In genomic region chrX:74286950-74287349, GRCh38 we compare ENCODE assay signal across 19 cellular contexts. TPM values are rescaled to one million over a fixed set of nuclear protein-coding genes. Genes with fewer than 3 reads are reported as not detected.
DNase-seq lines count a peak whose midpoint lies in the region; ATAC-seq and TF ChIP-seq lines count a peak whose summit lies in the region.
"Had no signal": no experiment of that assay in that cellular context is flagged by ENCODE, and none has a peak within 500 bp of the region (broad histone marks: within the 10 kb centered on the region; RNA-seq: fewer than 3 reads in every experiment).

No MANE protein-coding gene starts in this region.

- TF ChIP-seq CTCF in gastrocnemius medialis (IDR thresholded peaks at IDR 0.05 in 4 of 5, conservative IDR thresholded peaks at IDR 0.05 in 1 of 5): no peak

- H3K4me1 Mint-ChIP-seq in stimulated activated effector memory CD8-positive, alpha-beta T cell treated with anti-CD3 and anti-CD28 coated beads, Interleukin-12 subunit alpha, Interleukin-12 subunit beta, amount 100 ng/mL, for 72 hours: peaks cover 11% of the 10 kb centered on the region

- H3K4me1 ChIP-seq in gastrocnemius medialis: peaks cover 14 to 30% of the 10 kb centered on the region in 2 donors
- H3K4me1 ChIP-seq: Peyer's patch had no signal

- H3K4me3 Mint-ChIP-seq in stimulated activated effector memory CD8-positive, alpha-beta T cell treated with anti-CD3 and anti-CD28 coated beads, Interleukin-12 subunit alpha, Interleukin-12 subunit beta, amount 100 ng/mL, for 72 hours: no peak overlapping the region
- H3K4me3 Mint-ChIP-seq: stimulated activated memory B cell treated with anti-CD40 and anti-IgM and Interleukin-4, amounts not matched to agents 10 μg/mL and 1 μg/mL and 100 μg/mL, for 72 hours had no signal

- DNase-seq in DMS53 treated with DMSO at 0.1 percent for 48 hours (lab: John Stamatoyannopoulos, UW; ENCODE audit: unreplicated experiment) (peak; percentile 3), RPMI7951 (ENCODE audit: low read depth) (peak; percentile 41), fibroblast of gingiva (ENCODE audit: low read depth) (peak; percentile 80), gastrocnemius medialis (no peak), DMS153 (lab: John Stamatoyannopoulos, UW) (no peak)
- DNase-seq in stimulated activated effector memory CD8-positive, alpha-beta T cell treated with anti-CD3 and anti-CD28 coated beads, Interleukin-12 subunit alpha, Interleukin-12 subunit beta, amount 100 ng/mL, for 72 hours (ENCODE audit: low spot score in 2 of 2): no peak
- DNase-seq: activated CD8-positive, alpha-beta memory T cell treated with anti-CD3 and anti-CD28 coated beads, Interleukin-2, amount 50 U/mL, for 48 hours; activated naive CD4-positive, alpha-beta T cell; CD4-positive, CD25-positive, alpha-beta regulatory T cell; GDM1; islet precursor cell; NCI-H187; Peyer's patch; T-helper 2 cell had no signal

- no peak for TF ChIP-seq POLR2A in gastrocnemius medialis (IDR thresholded peaks at IDR 0.05)

- H3K27ac Mint-ChIP-seq in stimulated activated effector memory CD8-positive, alpha-beta T cell treated with anti-CD3 and anti-CD28 coated beads, Interleukin-12 subunit alpha, Interleukin-12 subunit beta, amount 100 ng/mL, for 72 hours: no peak overlapping the region
- H3K27ac Mint-ChIP-seq: CD4-positive, CD25-positive, alpha-beta regulatory T cell; stimulated activated memory B cell treated with anti-CD40 and anti-IgM and Interleukin-4, amounts not matched to agents 10 μg/mL and 1 μg/mL and 100 μg/mL, for 72 hours had no signal

- H3K9me3 Mint-ChIP-seq in stimulated activated effector memory CD8-positive, alpha-beta T cell treated with anti-CD3 and anti-CD28 coated beads, Interleukin-12 subunit alpha, Interleukin-12 subunit beta, amount 100 ng/mL, for 72 hours: no peaks in the 10 kb centered on the region
- H3K9me3 Mint-ChIP-seq: stimulated activated memory B cell treated with anti-CD40 and anti-IgM and Interleukin-4, amounts not matched to agents 10 μg/mL and 1 μg/mL and 100 μg/mL, for 72 hours had no signal

- H3K9me3 ChIP-seq in gastrocnemius medialis: no peaks in the 10 kb centered on the region
- H3K9me3 ChIP-seq: neutrophil, Peyer's patch had no signal

- H3K27ac ChIP-seq in gastrocnemius medialis: peak overlapping the region; percentile 52 to 98 (median 93)
- H3K27ac ChIP-seq: neutrophil, Peyer's patch had no signal

- no peaks in the 10 kb centered on the region for H3K36me3 ChIP-seq in gastrocnemius medialis

- no peak overlapping the region for H3K4me3 ChIP-seq in gastrocnemius medialis
- H3K4me3 ChIP-seq: Peyer's patch had no signal

- intact Hi-C loops in gastrocnemius medialis (cut with DNase I; ENCODE audit: low total_unique reads): no loop called here

- ATAC-seq in gastrocnemius medialis: peak in 1 of 2 donors; percentile 34
- no peak for ATAC-seq in GM21381 (IDR thresholded peaks at IDR 0.05; ENCODE audit: unreplicated experiment)
- no peak for ATAC-seq in stimulated activated effector memory CD8-positive, alpha-beta T cell treated with anti-CD3 and anti-CD28 coated beads, Interleukin-12 subunit alpha, Interleukin-12 subunit beta, amount 100 ng/mL, for 72 hours
- ATAC-seq: stimulated activated memory B cell treated with anti-CD40 and anti-IgM and Interleukin-4, amounts not matched to agents 10 μg/mL and 1 μg/mL and 100 μg/mL, for 72 hours had no signal

- no peaks in the 10 kb centered on the region for H3K27me3 ChIP-seq in gastrocnemius medialis
- H3K27me3 ChIP-seq: neutrophil, Peyer's patch had no signal

- in situ Hi-C loops in gastrocnemius medialis (cut with MboI; ENCODE audit: low sequenced_read_pairs in 4 of 4): no loop called here

- peaks cover 47% of the 10 kb centered on the region for H3K36me3 Mint-ChIP-seq in stimulated activated effector memory CD8-positive, alpha-beta T cell treated with anti-CD3 and anti-CD28 coated beads, Interleukin-12 subunit alpha, Interleukin-12 subunit beta, amount 100 ng/mL, for 72 hours

RNA-seq across cellular contexts. Expression of gene ZCCHC13, which starts 17.0 kb away (rescaled TPM):
- total RNA-seq in RPMI7951 (2014; rRNA removed; shearing (Covaris generic)): not detected in 2 replicates
- total RNA-seq in gastrocnemius medialis: not detected
- total RNA-seq: CD4-positive, CD25-positive, alpha-beta regulatory T cell; mesenteric fat pad; Peyer's patch; ureter had no signal

Comparison
In these comparisons a context has a peak if more than half of its experiments do, and no peak if none do; other contexts are left out.
1. DNase-seq: peak in DMS53 treated with DMSO at 0.1 percent for 48 hours (single experiment), RPMI7951 (single experiment) and fibroblast of gingiva (single experiment); none in gastrocnemius medialis (0 of 2), DMS153 (single experiment) and stimulated activated effector memory CD8-positive, alpha-beta T cell treated with anti-CD3 and anti-CD28 coated beads, Interleukin-12 subunit alpha, Interleukin-12 subunit beta, amount 100 ng/mL, for 72 hours (0 of 2).